In genomic region chr7:138076196-138076595, GRCh38 we compare ENCODE assay signal across 29 cellular contexts. TPM values are rescaled to one million over a fixed set of nuclear protein-coding genes. Genes with fewer than 3 reads are reported as not detected.
"Had no signal": no experiment of that assay in that cellular context is flagged by ENCODE, and none has a peak within 500 bp of the region (broad histone marks: within the 10 kb centered on the region; RNA-seq: fewer than 3 reads in every experiment).

A gene with protein sequence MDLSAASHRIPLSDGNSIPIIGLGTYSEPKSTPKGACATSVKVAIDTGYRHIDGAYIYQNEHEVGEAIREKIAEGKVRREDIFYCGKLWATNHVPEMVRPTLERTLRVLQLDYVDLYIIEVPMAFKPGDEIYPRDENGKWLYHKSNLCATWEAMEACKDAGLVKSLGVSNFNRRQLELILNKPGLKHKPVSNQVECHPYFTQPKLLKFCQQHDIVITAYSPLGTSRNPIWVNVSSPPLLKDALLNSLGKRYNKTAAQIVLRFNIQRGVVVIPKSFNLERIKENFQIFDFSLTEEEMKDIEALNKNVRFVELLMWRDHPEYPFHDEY (plus strand): TSS chr7:138076459. CDS start chr7:138076519, 60 bp downstream.

- H3K9me3 ChIP-seq: adrenal gland had no signal

- H3K27ac ChIP-seq: adrenal gland, SK-N-MC had no signal

- H3K9me3 Mint-ChIP-seq: activated CD4-positive, alpha-beta T cell treated with anti-CD3 and anti-CD28 coated beads, Interleukin-2, amount 10 ng/mL, durations not matched to agents 7 days and 5 days; activated T-helper 2 cell treated with anti-CD3 and anti-CD28 coated beads, Interferon-gamma antibody, Interleukin-2, Interleukin-4, amounts not matched to agents 10 μg/mL and 5 μg/mL and 100 μg/mL, durations not matched to agents 14 hours and 24 hours and 36 hours had no signal

- H3K4me3 Mint-ChIP-seq: activated CD4-positive, alpha-beta T cell treated with anti-CD3 and anti-CD28 coated beads, Interleukin-2, amount 10 ng/mL, durations not matched to agents 7 days and 5 days; activated CD8-positive, alpha-beta T cell treated with anti-CD3 and anti-CD28 coated beads for 36 hours; activated naive CD8-positive, alpha-beta T cell treated with anti-CD3 and anti-CD28 coated beads, Interleukin-2, amount 10 ng/mL, durations not matched to agents 7 days and 5 days; activated T-cell treated with anti-CD3 and anti-CD28 coated beads, Interleukin-2, amount 50 U/mL, for 72 hours; T-cell had no signal

- H3K27me3 ChIP-seq: adrenal gland had no signal

- H3K27me3 Mint-ChIP-seq: activated CD8-positive, alpha-beta T cell treated with anti-CD3 and anti-CD28 coated beads for 36 hours; activated naive CD8-positive, alpha-beta T cell treated with anti-CD3 and anti-CD28 coated beads, Interleukin-2, amount 10 ng/mL, durations not matched to agents 7 days and 5 days had no signal

- H3K36me3 Mint-ChIP-seq: activated naive CD8-positive, alpha-beta T cell treated with anti-CD3 and anti-CD28 coated beads, Interleukin-2, amount 10 ng/mL, durations not matched to agents 7 days and 5 days; T-cell had no signal

- DNase-seq: activated CD4-positive, alpha-beta T cell treated with anti-CD3 and anti-CD28 coated beads, Interleukin-2, amount 10 ng/mL, durations not matched to agents 7 days and 5 days; activated CD4-positive, CD25-positive, alpha-beta regulatory T cell; activated CD8-positive, alpha-beta memory T cell treated with anti-CD3 and anti-CD28 coated beads, Interleukin-2, amount 50 U/mL, for 4 hours; activated CD8-positive, alpha-beta T cell treated with anti-CD3 and anti-CD28 coated beads for 36 hours; activated naive CD4-positive, alpha-beta T cell treated with anti-CD3 and anti-CD28 coated beads, Interleukin-2, amount 50 U/mL, for 16 hours; activated naive CD8-positive, alpha-beta T cell treated with anti-CD3 and anti-CD28 coated beads, Interleukin-2, amount 10 ng/mL, durations not matched to agents 7 days and 5 days; activated T-cell treated with anti-CD3 and anti-CD28 coated beads, Interleukin-2, amount 50 U/mL, for 72 hours; adrenal gland; anterior cingulate cortex; caudate nucleus; KG1; NCI-H1092; NCI-H1417; NCI-H1930; NCI-H345; NCI-H510A; NCI-H526 treated with DMSO at 0.1 percent for 48 hours; NCI-H82; NK-92 treated with Interleukin-12 subunit alpha and Interleukin-12 subunit beta, amount 100 ng/mL, for 24 hours; SIG-M5; T-cell; T-helper 2 cell; T1000 had no signal

- ATAC-seq: activated CD8-positive, alpha-beta T cell treated with anti-CD3 and anti-CD28 coated beads for 36 hours; activated T-cell treated with anti-CD3 and anti-CD28 coated beads, Interleukin-2, amount 50 U/mL, for 72 hours; T-cell had no signal

- H3K27ac Mint-ChIP-seq: activated CD4-positive, alpha-beta T cell treated with anti-CD3 and anti-CD28 coated beads, Interleukin-2, amount 10 ng/mL, durations not matched to agents 7 days and 5 days; activated CD8-positive, alpha-beta T cell treated with anti-CD3 and anti-CD28 coated beads for 36 hours; activated naive CD8-positive, alpha-beta T cell treated with anti-CD3 and anti-CD28 coated beads, Interleukin-2, amount 10 ng/mL, durations not matched to agents 7 days and 5 days; activated T-cell treated with anti-CD3 and anti-CD28 coated beads, Interleukin-2, amount 50 U/mL, for 72 hours; activated T-helper 2 cell treated with anti-CD3 and anti-CD28 coated beads, Interferon-gamma antibody, Interleukin-2, Interleukin-4, amounts not matched to agents 10 μg/mL and 5 μg/mL and 100 μg/mL, durations not matched to agents 14 hours and 24 hours and 36 hours; T-cell had no signal

- FAIRE-seq: TTC549 had no signal

- H3K36me3 ChIP-seq: adrenal gland had no signal

- H3K4me1 ChIP-seq: adrenal gland had no signal

- H3K4me3 ChIP-seq: adrenal gland, SK-N-MC had no signal

- H3K4me1 Mint-ChIP-seq: activated CD4-positive, alpha-beta T cell treated with anti-CD3 and anti-CD28 coated beads, Interleukin-2, amount 10 ng/mL, durations not matched to agents 7 days and 5 days; activated naive CD8-positive, alpha-beta T cell treated with anti-CD3 and anti-CD28 coated beads, Interleukin-2, amount 10 ng/mL, durations not matched to agents 7 days and 5 days; T-cell had no signal

RNA-seq across cellular contexts. Expression of the gene that starts here (rescaled TPM):
- total RNA-seq: activated CD4-positive, alpha-beta T cell treated with anti-CD3 and anti-CD28 coated beads, Interleukin-2, amount 10 ng/mL, durations not matched to agents 7 days and 5 days; activated CD8-positive, alpha-beta T cell treated with anti-CD3 and anti-CD28 coated beads for 36 hours; activated naive CD8-positive, alpha-beta T cell treated with anti-CD3 and anti-CD28 coated beads, Interleukin-2, amount 10 ng/mL, durations not matched to agents 7 days and 5 days; activated T-cell treated with anti-CD3 and anti-CD28 coated beads, Interleukin-2, amount 50 U/mL, for 72 hours; activated T-helper 2 cell treated with anti-CD3 and anti-CD28 coated beads, Interferon-gamma antibody, Interleukin-2, Interleukin-4, amounts not matched to agents 10 μg/mL and 5 μg/mL and 100 μg/mL, durations not matched to agents 14 hours and 24 hours and 36 hours; cerebellum; LHCN-M2; M059J had no signal
